ENCODE assay signal across 18 cellular contexts in the genomic region with DNA sequence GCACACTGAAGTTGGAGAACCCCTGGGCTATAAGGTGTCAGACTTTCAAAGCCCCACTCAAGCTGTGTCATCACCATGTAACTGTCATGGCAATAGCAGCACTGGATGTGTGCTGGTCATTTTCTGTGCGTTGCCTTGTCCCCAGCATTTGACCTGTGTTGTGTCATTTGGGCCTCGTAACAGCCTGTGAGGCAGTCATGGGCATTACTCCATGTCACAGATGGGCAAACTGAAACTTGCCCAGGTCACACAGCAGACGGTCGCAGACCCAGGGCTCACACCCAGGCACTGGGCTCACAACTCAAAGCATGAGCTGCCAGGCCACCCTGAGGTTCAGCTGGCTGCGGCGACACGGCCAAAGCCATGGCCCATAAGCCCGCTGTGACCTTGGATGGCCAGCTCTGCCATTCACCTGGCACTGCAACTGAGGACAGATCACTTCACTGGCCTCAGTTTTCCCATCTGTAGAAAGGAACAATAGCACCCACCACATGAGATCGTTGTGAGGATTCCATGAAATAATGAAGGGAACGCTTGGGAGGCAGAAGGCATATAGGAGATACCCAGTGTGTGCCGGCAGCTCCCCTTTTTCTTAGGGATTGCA. TPM values are rescaled to one million over a fixed set of nuclear protein-coding genes. Genes with fewer than 3 reads are reported as not detected.
"Had no signal": no experiment of that assay in that cellular context is flagged by ENCODE, and none has a peak within 500 bp of the region (broad histone marks: within the 10 kb centered on the region; RNA-seq: fewer than 3 reads in every experiment).

No MANE protein-coding gene starts in this region.

- ATAC-seq: esophagus mucosa; heart left ventricle; naive thymus-derived CD4-positive, alpha-beta T cell; right cardiac atrium; stimulated activated naive CD8-positive, alpha-beta T cell treated with anti-CD3 and anti-CD28 coated beads, Interleukin-15, Interleukin-2, amounts not matched to agents 100 U/mL and 50 U/mL, for 24 hours; upper lobe of right lung had no signal

- H3K4me1 ChIP-seq: heart left ventricle, tibial nerve, upper lobe of right lung had no signal

- H3K36me3 ChIP-seq: heart left ventricle, ovary, tibial nerve, upper lobe of right lung had no signal

- FAIRE-seq: endometrium, frontal cortex, islet of Langerhans, small intestine had no signal

- H3K27me3 ChIP-seq: ovary, upper lobe of right lung had no signal

- DNase-seq: effector memory CD4-positive, alpha-beta T cell; hypothalamus; mammary epithelial cell; naive thymus-derived CD4-positive, alpha-beta T cell; nephron progenitor cell; ovary; small intestine; stimulated activated CD4-positive, alpha-beta T cell treated with anti-CD3 and anti-CD28 coated beads, Interleukin-12 subunit alpha, Interleukin-12 subunit beta, amount 100 ng/mL, for 4 hours; stimulated activated naive CD8-positive, alpha-beta T cell treated with anti-CD3 and anti-CD28 coated beads, Interleukin-15, Interleukin-2, amounts not matched to agents 100 U/mL and 50 U/mL, for 24 hours; upper lobe of right lung had no signal

- H3K4me3 ChIP-seq: heart left ventricle, ovary, tibial nerve, upper lobe of right lung had no signal

- H3K9me3 ChIP-seq: heart left ventricle, ovary, upper lobe of right lung had no signal

- H3K27ac ChIP-seq: heart left ventricle, ovary, tibial nerve, upper lobe of right lung had no signal

RNA-seq across cellular contexts. Expression of gene INHBB, which starts 36.7 kb away (rescaled TPM):
- total RNA-seq: fibroblast of lung; naive thymus-derived CD4-positive, alpha-beta T cell had no signal
- polyA plus RNA-seq: naive thymus-derived CD4-positive, alpha-beta T cell had no signal
